ENCODE assay signal across 9 cellular contexts in genomic region chr10:59361659-59362183, GRCh38. TPM values are rescaled to one million over a fixed set of nuclear protein-coding genes. Genes with fewer than 3 reads are reported as not detected.
DNase-seq lines count a peak whose midpoint lies in the region; ATAC-seq, FAIRE-seq and TF ChIP-seq lines count a peak whose summit lies in the region.
"Had no signal": no experiment of that assay in that cellular context is flagged by ENCODE, and none has a peak within 500 bp of the region (broad histone marks: within the 10 kb centered on the region; RNA-seq: fewer than 3 reads in every experiment).

No MANE protein-coding gene starts in this region.

- POLR2A ChIA-PET in activated CD4-positive, alpha-beta T cell treated with anti-CD3 and anti-CD28 coated beads for 36 hours (lab: Charles Lee): no interaction called here
- POLR2A ChIA-PET in HepG2 (lab: Yijun Ruan, JAX): no interaction called here

- no peak for TF ChIP-seq RAD21 in HepG2 (CRISPR knock-in tag; IDR thresholded peaks at IDR 0.05)

- H3K27me3 ChIP-seq in HepG2 (ENCODE audit: control insufficient read depth in 1 of 2, insufficient read depth in 2 of 2, low read length in 2 of 2) (peaks cover 2 to 27% of the 10 kb centered on the region in 2 experiments; a peak in 3 of 5 replicates), thyroid gland (no peaks in the 10 kb centered on the region)

- peaks cover 12% of the 10 kb centered on the region for H3K4me1 Mint-ChIP-seq in activated CD4-positive, alpha-beta T cell treated with anti-CD3 and anti-CD28 coated beads for 36 hours

- no peak for TF ChIP-seq EP300 in HepG2 (IDR thresholded peaks at IDR 0.05; ENCODE audit: low read depth in 2 of 2, low read length in 2 of 2)
- TF ChIP-seq EP300 in HepG2 (CRISPR knock-in tag; IDR thresholded peaks at IDR 0.05; ENCODE audit: borderline replicate concordance): no peak

- H2AFZ ChIP-seq in HepG2 (ENCODE audit: low read length): no peak overlapping the region

- H3K27ac ChIP-seq in HepG2 (ENCODE audit: extremely low read length, insufficient read depth, low read length) (no peak overlapping the region), thyroid gland (peak overlapping the region; percentile 73 to 88 (median 84))

- no peak for FAIRE-seq in HepG2 (lab: Jason Lieb, UNC)
- FAIRE-seq: K562 had no signal

- H3K4me3 ChIP-seq in astrocyte of the spinal cord (ENCODE audit: low read depth, low read length) (peak overlapping the region; percentile 53), HepG2 (replicated peaks in 1 of 3; ENCODE audit: insufficient read depth in 1 of 3, low read depth in 2 of 3, low read length in 3 of 3) (peak overlapping the region; percentile 44 to 72 (median 58); a peak in 5 of 6 replicates), thyroid gland (replicated peaks in 1 of 3) (peak overlapping the region in 2 of 3 donors; percentile 49 to 52)
- H3K4me3 ChIP-seq: K562 had no signal

- intact Hi-C loops in activated CD4-positive, alpha-beta T cell treated with anti-CD3 and anti-CD28 coated beads for 36 hours (cut with DNase I, micrococcal nuclease): no loop called here
- intact Hi-C loops in HepG2 (cut with micrococcal nuclease; ENCODE audit: unreplicated experiment) (no loop called here), thyroid gland (cut with DNase I) (no loop called here)

- H3K9me3 ChIP-seq in HepG2 (ENCODE audit: low read length) (no peaks in the 10 kb centered on the region), thyroid gland (no peaks in the 10 kb centered on the region)

- no peaks in the 10 kb centered on the region for H4K20me1 ChIP-seq in HepG2 (ENCODE audit: insufficient read depth, low read length)

- TF ChIP-seq POLR2A in HepG2 (IDR thresholded peaks at IDR 0.05; ENCODE audit: insufficient read depth in 1 of 2, low read depth in 2 of 2, low read length in 2 of 2) (no peak), thyroid gland (IDR thresholded peaks at IDR 0.05) (no peak)

- WGBS in HepG2 (ENCODE audit: low lambda C conversion rate): 5% methylated on average over 2 of the region's 2 CpGs
- 55 to 67% methylated on average over 2 of the region's 2 CpGs for WGBS in thyroid gland, 2 donors

- peak overlapping the region; percentile 50 for H3K4me3 Mint-ChIP-seq in activated CD4-positive, alpha-beta T cell treated with anti-CD3 and anti-CD28 coated beads for 36 hours

- no peaks in the 10 kb centered on the region for H3K9me3 Mint-ChIP-seq in activated CD4-positive, alpha-beta T cell treated with anti-CD3 and anti-CD28 coated beads for 36 hours (ENCODE audit: low read depth)

- no peak for TF ChIP-seq CTCF in astrocyte of the spinal cord (IDR thresholded peaks at IDR 0.05; ENCODE audit: low read depth, low read length)
- TF ChIP-seq CTCF in HepG2 (CRISPR knock-in tag; IDR thresholded peaks at IDR 0.05): no peak
- no peak for TF ChIP-seq CTCF in thyroid gland (IDR thresholded peaks at IDR 0.05)

- H3K27me3 Mint-ChIP-seq in activated CD4-positive, alpha-beta T cell treated with anti-CD3 and anti-CD28 coated beads for 36 hours: peaks cover 29% of the 10 kb centered on the region

- H3K36me3 ChIP-seq in HepG2 (replicated peaks in 1 of 2; ENCODE audit: control insufficient read depth in 1 of 2, insufficient read depth in 2 of 2, low read length in 2 of 2) (no peaks in the 10 kb centered on the region), thyroid gland (no peaks in the 10 kb centered on the region)

- ATAC-seq in activated CD4-positive, alpha-beta T cell treated with anti-CD3 and anti-CD28 coated beads for 36 hours: peak; percentile 75
- ATAC-seq in HepG2: peak; percentile 36
- ATAC-seq: K562 had no signal

- CTCF ChIA-PET in activated CD4-positive, alpha-beta T cell treated with anti-CD3 and anti-CD28 coated beads for 36 hours (lab: Charles Lee): no interaction called here
- CTCF ChIA-PET in HepG2 (lab: Yijun Ruan, JAX; ENCODE audit: low intra/inter-chr PET ratio, low total read pairs): no interaction called here

- H3K4me2 ChIP-seq in HepG2 (ENCODE audit: low read depth, low read length): peak overlapping the region; percentile 79

- H3K36me3 Mint-ChIP-seq in activated CD4-positive, alpha-beta T cell treated with anti-CD3 and anti-CD28 coated beads for 36 hours (ENCODE audit: low read depth): no peaks in the 10 kb centered on the region

- H3K9ac ChIP-seq in HepG2 (ENCODE audit: insufficient read depth, low read depth, low read length): no peak overlapping the region

- H3K4me1 ChIP-seq in HepG2 (ENCODE audit: insufficient read depth, low read length): peaks cover 22% of the 10 kb centered on the region
- H3K4me1 ChIP-seq in thyroid gland: peaks cover 14 to 22% of the 10 kb centered on the region in 2 donors

- no peaks in the 10 kb centered on the region for H3K79me2 ChIP-seq in HepG2 (ENCODE audit: insufficient read depth, low read length)

- in situ Hi-C loops in astrocyte of the spinal cord (cut with HindIII; ENCODE audit: low sequenced_read_pairs): no loop called here
- in situ Hi-C loops in HepG2 (cut with HindIII; ENCODE audit: extremely low pct_ligation_motif_present, low pct_unique_long_range_greater_than_20kb): no loop called here

- H3K27ac Mint-ChIP-seq in activated CD4-positive, alpha-beta T cell treated with anti-CD3 and anti-CD28 coated beads for 36 hours: no peak overlapping the region

- DNase-seq in activated CD4-positive, alpha-beta T cell treated with anti-CD3 and anti-CD28 coated beads for 36 hours: no peak
- no peak for DNase-seq in activated CD4-positive, alpha-beta T cell treated with anti-CD3 and anti-CD28 coated beads, Interleukin-2, amount 50 U/mL, for 48 hours
- no peak for DNase-seq in astrocyte of the spinal cord (ENCODE audit: low read depth, low spot score)
- peak; percentile 4 for DNase-seq in HepG2 (ENCODE audit: low spot score)
- no peak for DNase-seq in thyroid gland
- DNase-seq in NCI-H1436 treated with DMSO at 0.1 percent for 48 hours (lab: John Stamatoyannopoulos, UW): no peak
- no peak for DNase-seq in NCI-H187 (lab: John Stamatoyannopoulos, UW)
- DNase-seq in NCI-H2196 (lab: John Stamatoyannopoulos, UW; ENCODE audit: unreplicated experiment): no peak

- no TSS peak for BruUV-seq in HepG2 (replicated peaks; lab: Mats Ljungman, UMichigan)

TF ChIP-seq in HepG2, 621 proteins besides CTCF, POLR2A, EP300 and RAD21:
- TF ChIP-seq LCORL (IDR thresholded peaks at IDR 0.05): no peak
- 0 out of 2 replicates have a peak, but pooled peaks have one; percentile 21 for TF ChIP-seq LCORL (CRISPR knock-in tag; IDR thresholded peaks at IDR 0.05)
- TF ChIP-seq ZFP91 (CRISPR knock-in tag; IDR thresholded peaks at IDR 0.05; ENCODE audit: borderline replicate concordance): no peak
- TF ChIP-seq FOSL2 (CRISPR knock-in tag; IDR thresholded peaks at IDR 0.05): peak; percentile 52

RNA-seq across cellular contexts. Expression of gene FAM13C, which starts 0.6 kb away (rescaled TPM):
- total RNA-seq in activated CD4-positive, alpha-beta T cell treated with anti-CD3 and anti-CD28 coated beads for 36 hours: under 1 TPM in 1 of 2 experiments, not detected in 1; 0.35 TPM
- 0.07 TPM in 1 of 2 replicates, not detected in the other for total RNA-seq in HepG2 (2016; rRNA removed; fragmentation: Illumina TruSeq; extraction: Trizol)
- not detected in 2 replicates for total RNA-seq in HepG2 (2016; cell fraction: cytosol; rRNA removed; fragmentation: Illumina TruSeq; extraction: Trizol; ENCODE audit: low read depth)
- 0.13 TPM in 1 of 2 replicates, not detected in the other for total RNA-seq in HepG2 (2016; cell fraction: insoluble cytoplasmic fraction; rRNA removed; fragmentation: Illumina TruSeq; extraction: Trizol)
- not detected in 2 replicates for total RNA-seq in HepG2 (2016; cell fraction: membrane; rRNA removed; fragmentation: Illumina TruSeq; extraction: Trizol)
- 0.62 TPM in 1 of 2 replicates, not detected in the other for total RNA-seq in HepG2 (2016; cell fraction: nucleus; rRNA removed; fragmentation: Illumina TruSeq; extraction: Trizol)
- polyA plus RNA-seq in HepG2 (2011; rRNA removed): 0.04 and 0.26 TPM in 2 replicates
- 0.01 and 0.04 TPM in 2 replicates for polyA plus RNA-seq in HepG2 (2011; cell fraction: cytosol; rRNA removed)
- not detected in 2 replicates for polyA plus RNA-seq in HepG2 (2011; cell fraction: nucleus; rRNA removed)
- 1.6 and 1.7 TPM in 2 replicates for polyA plus RNA-seq in HepG2 (2012)
- polyA plus RNA-seq in HepG2 (2016; cell fraction: cytosol; fragmentation: Illumina TruSeq; extraction: Trizol; ENCODE audit: low read depth): not detected in 2 replicates
- polyA plus RNA-seq in HepG2 (2016; cell fraction: insoluble cytoplasmic fraction; fragmentation: Illumina TruSeq; extraction: Trizol; ENCODE audit: low read depth): not detected in 2 replicates
- polyA plus RNA-seq in HepG2 (2016; cell fraction: membrane; fragmentation: Illumina TruSeq; extraction: Trizol; ENCODE audit: low read depth): not detected in 2 replicates
- not detected in 2 replicates for polyA plus RNA-seq in HepG2 (2016; cell fraction: nucleus; fragmentation: Illumina TruSeq; extraction: Trizol; ENCODE audit: insufficient read depth, low read depth)
- 0.04 TPM in 1 of 2 replicates, not detected in the other for polyA minus RNA-seq in HepG2 (2011; rRNA and poly(A)+ RNA removed; ENCODE audit: low replicate concordance)
- 0.18 TPM in 1 of 2 replicates, not detected in the other for polyA minus RNA-seq in HepG2 (2011; cell fraction: cytosol; rRNA and poly(A)+ RNA removed)
- polyA minus RNA-seq in HepG2 (2011; cell fraction: nucleus; rRNA and poly(A)+ RNA removed): 0.99 and 1.3 TPM in 2 replicates
- total RNA-seq in thyroid gland: 10 to 100 TPM; 11.3 to 16.5 (median 14.3) TPM
- total RNA-seq: K562 had no signal
- polyA plus RNA-seq: K562 had no signal

Comparison
In these comparisons a context has a peak if more than half of its experiments do, and no peak if none do; other contexts are left out.
1. RNA of gene FAM13C, which starts 0.6 kb away (total RNA-seq): 11.3 to 16.5 TPM in thyroid gland; 0.35 TPM in activated CD4-positive, alpha-beta T cell treated with anti-CD3 and anti-CD28 coated beads for 36 hours and 0.07 to 0.62 TPM in HepG2; every median in the first group is over 4 times any median in the second.
2. Peak in every context shown above with its lines, with median percentiles within 50 percentile points of each other: H3K4me3 ChIP-seq.